In the genomic region with DNA sequence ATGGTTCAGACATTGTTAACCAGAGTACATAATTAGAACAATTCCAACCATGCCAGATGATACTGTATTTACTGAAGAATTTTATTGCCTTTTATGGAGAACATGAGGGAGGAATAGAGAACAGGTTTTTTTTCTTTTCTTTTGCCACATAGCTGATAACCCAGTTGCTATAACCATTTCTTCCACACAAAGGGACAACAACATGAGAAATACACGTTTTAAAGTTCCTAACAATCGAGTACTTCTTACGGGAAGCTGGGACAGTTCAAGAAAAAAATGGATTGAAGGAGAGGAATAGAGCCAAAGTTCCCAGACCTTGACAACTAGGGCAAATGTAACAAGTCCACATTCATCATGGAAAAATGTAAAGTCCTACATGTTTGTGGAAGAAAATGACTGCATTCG, we compare ENCODE assay signal across 2 cellular contexts.
TF ChIP-seq lines count a peak whose summit lies in the region.

No MANE protein-coding gene starts in this region.

TF ChIP-seq in H1, 55 proteins besides CTCF, POLR2A, EP300 and RAD21 (continued from another document):
- no peak for TF ChIP-seq CBX5 (IDR thresholded peaks at IDR 0.05; ENCODE audit: low read depth, low read length)
- TF ChIP-seq SP1 (IDR thresholded peaks at IDR 0.05; ENCODE audit: low read depth, low read length) = no peak
- no peak for TF ChIP-seq KDM1A (IDR thresholded peaks at IDR 0.05; ENCODE audit: borderline replicate concordance, low read length)
- TF ChIP-seq ZNF274 (IDR thresholded peaks at IDR 0.05; ENCODE audit: borderline replicate concordance, extremely low read depth, low read length) = no peak
- TF ChIP-seq, protein P1, sequence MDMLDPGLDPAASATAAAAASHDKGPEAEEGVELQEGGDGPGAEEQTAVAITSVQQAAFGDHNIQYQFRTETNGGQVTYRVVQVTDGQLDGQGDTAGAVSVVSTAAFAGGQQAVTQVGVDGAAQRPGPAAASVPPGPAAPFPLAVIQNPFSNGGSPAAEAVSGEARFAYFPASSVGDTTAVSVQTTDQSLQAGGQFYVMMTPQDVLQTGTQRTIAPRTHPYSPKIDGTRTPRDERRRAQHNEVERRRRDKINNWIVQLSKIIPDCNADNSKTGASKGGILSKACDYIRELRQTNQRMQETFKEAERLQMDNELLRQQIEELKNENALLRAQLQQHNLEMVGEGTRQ (IDR thresholded peaks at IDR 0.05; ENCODE audit: low read length) = no peak
- TF ChIP-seq SRF (IDR thresholded peaks at IDR 0.05; ENCODE audit: low read depth, low read length) = no peak
- no peak for TF ChIP-seq CTBP2 (IDR thresholded peaks at IDR 0.05; ENCODE audit: borderline replicate concordance, insufficient read depth, insufficient read length, low read length)
- no peak for TF ChIP-seq TAF1 (IDR thresholded peaks at IDR 0.05; ENCODE audit: low read depth, low read length)
- TF ChIP-seq JUND (IDR thresholded peaks at IDR 0.05; ENCODE audit: low read length) = no peak

TF ChIP-seq in GM12891, 5 proteins besides CTCF, POLR2A, EP300 and RAD21 (continued from another document):
- no peak for TF ChIP-seq PAX5 (IDR thresholded peaks at IDR 0.05; ENCODE audit: insufficient read depth, low read length, severe bottlenecking)
- TF ChIP-seq TAF1 (IDR thresholded peaks at IDR 0.05; ENCODE audit: low read depth, low read length) = no peak
